Comparison of ENCODE assay signal across 1 cellular context in genomic region chr19:40348125-40348913, GRCh38.
TF ChIP-seq lines count a peak whose summit lies in the region.

Gene C19orf47 (minus strand): TSS chr19:40348397. CDS start chr19:40341857, 6,540 bp downstream.
Gene PLD3 (plus strand): TSS chr19:40348695. CDS start chr19:40366484, 17,789 bp downstream.

TF ChIP-seq in K562, 482 proteins besides CTCF, POLR2A, EP300 and RAD21 (continued from another document and continues in another):
- TF ChIP-seq RREB1 (CRISPR knock-in tag; IDR thresholded peaks at IDR 0.05) (no peak), SUPT5H (IDR thresholded peaks at IDR 0.05) (peak; percentile 84), TCFL5 (CRISPR knock-in tag; conservative IDR thresholded peaks at IDR 0.05) (no peak), RFX7 (CRISPR knock-in tag; IDR thresholded peaks at IDR 0.05) (no peak), ELK3 (CRISPR knock-in tag; IDR thresholded peaks at IDR 0.05) (no peak), TAL1 (IDR thresholded peaks at IDR 0.05) (no peak), GTF2B (IDR thresholded peaks at IDR 0.05; ENCODE audit: extremely low read depth, insufficient read length) (no peak), AFF4 (CRISPR knock-in tag; IDR thresholded peaks at IDR 0.05) (0 out of 2 replicates have a peak, but pooled peaks have one; percentile 67), KLF16 (IDR thresholded peaks at IDR 0.05) (no peak), TRIM25 (IDR thresholded peaks at IDR 0.05; ENCODE audit: borderline replicate concordance) (no peak), MAX (CRISPR knock-in tag; IDR thresholded peaks at IDR 0.05) (peak; percentile 95), ZNF263 (CRISPR knock-in tag; IDR thresholded peaks at IDR 0.05; ENCODE audit: borderline replicate concordance) (peak; percentile 30; the same call in 1 of the 2 replicates), HOMEZ (CRISPR knock-in tag; IDR thresholded peaks at IDR 0.05) (no peak), C11orf30 (IDR thresholded peaks at IDR 0.05; ENCODE audit: low read depth) (peak; percentile 82), MEIS2 (IDR thresholded peaks at IDR 0.05; ENCODE audit: partially characterized antibody) (peak; percentile 88), ZNF224 (CRISPR knock-in tag; IDR thresholded peaks at IDR 0.05) (no peak), NFIX (CRISPR knock-in tag; IDR thresholded peaks at IDR 0.05; ENCODE audit: low read depth) (no peak), ZZZ3 (IDR thresholded peaks at IDR 0.05) (no peak), ZNF407 (IDR thresholded peaks at IDR 0.05; ENCODE audit: low read depth) (no peak)
